ENCODE assay signal across 2 cellular contexts in genomic region chr1:2050482-2050792, GRCh38.
A peak's percentile ranks its signal among the peaks of the same experiment; 100 is the strongest.
TF ChIP-seq lines count a peak whose summit lies in the region.

No MANE protein-coding gene starts in this region.

TF ChIP-seq in HEK293, 187 proteins besides CTCF, POLR2A, EP300 and RAD21:
- TF ChIP-seq ZNF747 (tag by site-specific recombination; IDR thresholded peaks at IDR 0.05) (no peak), ZNF610 (tag by site-specific recombination; IDR thresholded peaks at IDR 0.05; ENCODE audit: borderline replicate concordance) (peak; percentile 31; the same call in 1 of the 2 replicates), ZNF548 (tag by site-specific recombination; IDR thresholded peaks at IDR 0.05) (no peak), ZBTB17 (tag by site-specific recombination; IDR thresholded peaks at IDR 0.05) (no peak), ZNF140 (tag by site-specific recombination; IDR thresholded peaks at IDR 0.05) (no peak), GLIS1 (tag by site-specific recombination; IDR thresholded peaks at IDR 0.05) (peak; percentile 35; the same call in 1 of the 2 replicates), ZNF398 (tag by site-specific recombination; IDR thresholded peaks at IDR 0.05) (peak; percentile 91), KLF17 (tag by site-specific recombination; IDR thresholded peaks at IDR 0.05) (peak; percentile 65; the same call in 1 of the 2 replicates), ZBTB49 (tag by site-specific recombination; IDR thresholded peaks at IDR 0.05; ENCODE audit: low read depth) (no peak), ZNF560 (tag by site-specific recombination; IDR thresholded peaks at IDR 0.05; ENCODE audit: borderline replicate concordance) (no peak), YY1 (tag by site-specific recombination; IDR thresholded peaks at IDR 0.05) (peak; percentile 63; the same call in 1 of the 2 replicates), ZNF645 (tag by site-specific recombination; IDR thresholded peaks at IDR 0.05) (no peak), ZSCAN30 (tag by site-specific recombination; IDR thresholded peaks at IDR 0.05) (0 out of 2 replicates have a peak, but pooled peaks have one; percentile 33), ZNF391 (tag by site-specific recombination; IDR thresholded peaks at IDR 0.05; ENCODE audit: borderline replicate concordance, low read depth) (no peak), KLF7 (tag by site-specific recombination; IDR thresholded peaks at IDR 0.05; ENCODE audit: borderline replicate concordance) (no peak), GLIS2 (tag by site-specific recombination; IDR thresholded peaks at IDR 0.05) (peak; percentile 30; the same call in 1 of the 2 replicates), YY2 (tag by site-specific recombination; IDR thresholded peaks at IDR 0.05) (no peak), PRDM1 (tag by site-specific recombination; IDR thresholded peaks at IDR 0.05) (no peak)

TF ChIP-seq in K562, 482 proteins besides CTCF, POLR2A, EP300 and RAD21:
- no peak for TF ChIP-seq CC2D1A (IDR thresholded peaks at IDR 0.05)
- TF ChIP-seq VEZF1 (CRISPR knock-in tag; IDR thresholded peaks at IDR 0.05): peak; percentile 23; the same call in 1 of the 2 replicates
TF ChIP-seq in K562: peak in this region for 1.
